In genomic region chr6:33904050-33904827, GRCh38 we compare ENCODE assay signal across 9 cellular contexts.
DNase-seq lines count a peak whose midpoint lies in the region; ATAC-seq lines count a peak whose summit lies in the region.
"Had no signal": no experiment of that assay in that cellular context is flagged by ENCODE, and none has a peak within 500 bp of the region (broad histone marks: within the 10 kb centered on the region; RNA-seq: fewer than 3 reads in every experiment).

No MANE protein-coding gene starts in this region.

- ATAC-seq in GM21619 (IDR thresholded peaks at IDR 0.05; ENCODE audit: unreplicated experiment) (peak; percentile 58), GM21360 (IDR thresholded peaks at IDR 0.05; ENCODE audit: unreplicated experiment) (no peak)

- DNase-seq in DMS153 (lab: John Stamatoyannopoulos, UW) = peak; percentile 64
- peak; percentile 40 for DNase-seq in T follicular helper cell (ENCODE audit: low read depth)
- DNase-seq in stimulated activated CD4-positive, alpha-beta T cell treated with anti-CD3 and anti-CD28 coated beads, Interleukin-1b, Interleukin-23, amount 100 ng/mL, for 4 hours (ENCODE audit: low read depth in 2 of 2) = peak; percentile 17 to 19
- no peak for DNase-seq in iPS-NIHi7 (ENCODE audit: extremely low spot score)
- DNase-seq in SJCRH30 = no peak

- no peaks in the 10 kb centered on the region for H3K9me3 Mint-ChIP-seq in activated naive CD4-positive, alpha-beta T cell treated with anti-CD3 and anti-CD28 coated beads, Interleukin-2, amount 50 U/mL, for 24 hours

- no peak overlapping the region for H3K4me3 ChIP-seq in SJCRH30

- no peaks in the 10 kb centered on the region for H3K27me3 Mint-ChIP-seq in activated naive CD4-positive, alpha-beta T cell treated with anti-CD3 and anti-CD28 coated beads, Interleukin-2, amount 50 U/mL, for 24 hours

- peaks cover 87% of the 10 kb centered on the region for H3K4me1 Mint-ChIP-seq in activated naive CD4-positive, alpha-beta T cell treated with anti-CD3 and anti-CD28 coated beads, Interleukin-2, amount 50 U/mL, for 24 hours

- no peak overlapping the region for H3K27ac ChIP-seq in SJCRH30
- H3K27ac ChIP-seq: parathyroid adenoma had no signal

- H3K9me3 ChIP-seq in SJCRH30 (replicated peaks) = no peaks in the 10 kb centered on the region

- peaks cover 3% of the 10 kb centered on the region for H3K27me3 ChIP-seq in SJCRH30

- no peaks in the 10 kb centered on the region for H3K36me3 Mint-ChIP-seq in activated naive CD4-positive, alpha-beta T cell treated with anti-CD3 and anti-CD28 coated beads, Interleukin-2, amount 50 U/mL, for 24 hours

- H3K4me1 ChIP-seq in SJCRH30 = no peaks in the 10 kb centered on the region
- H3K4me1 ChIP-seq: parathyroid adenoma had no signal

- H3K4me3 Mint-ChIP-seq in activated naive CD4-positive, alpha-beta T cell treated with anti-CD3 and anti-CD28 coated beads, Interleukin-2, amount 50 U/mL, for 24 hours = peak overlapping the region; percentile 82

- H3K36me3 ChIP-seq in SJCRH30 = no peaks in the 10 kb centered on the region

- peak overlapping the region; percentile 85 for H3K27ac Mint-ChIP-seq in activated naive CD4-positive, alpha-beta T cell treated with anti-CD3 and anti-CD28 coated beads, Interleukin-2, amount 50 U/mL, for 24 hours

Comparison
In these comparisons a context has a peak if more than half of its experiments do, and no peak if none do; other contexts are left out.
1. DNase-seq: peak in DMS153 (single experiment), T follicular helper cell (single experiment) and stimulated activated CD4-positive, alpha-beta T cell treated with anti-CD3 and anti-CD28 coated beads, Interleukin-1b, Interleukin-23, amount 100 ng/mL, for 4 hours (2 of 2); none in iPS-NIHi7 (single experiment) and SJCRH30 (0 of 2).